9 cellular contexts compared by ENCODE assay signal in genomic region chr2:68689553-68690537, GRCh38. TPM values are rescaled to one million over a fixed set of nuclear protein-coding genes. Genes with fewer than 3 reads are reported as not detected.
A peak's percentile ranks its signal among the peaks of the same experiment; 100 is the strongest.
DNase-seq lines count a peak whose midpoint lies in the region; ATAC-seq, FAIRE-seq and TF ChIP-seq lines count a peak whose summit lies in the region.
"Had no signal": no experiment of that assay in that cellular context is flagged by ENCODE, and none has a peak within 500 bp of the region (broad histone marks: within the 10 kb centered on the region; RNA-seq: fewer than 3 reads in every experiment).

No MANE protein-coding gene starts in this region.

- H3K9me3 ChIP-seq in HUES48 (ENCODE audit: control insufficient read depth, insufficient read depth, low read length) (no peaks in the 10 kb centered on the region), K562 (replicated peaks; ENCODE audit: control insufficient read depth, insufficient read depth, low read depth, low read length) (no peaks in the 10 kb centered on the region), uterus (no peaks in the 10 kb centered on the region)

- DNase-seq in K562 (ENCODE audit: extremely low read depth in 1 of 4, low spot score in 3 of 4) (no peak), NCI-H2227 treated with DMSO at 0.1 percent for 48 hours (lab: John Stamatoyannopoulos, UW) (no peak), uterus (no peak), NCI-H2029 treated with DMSO at 0.1 percent for 48 hours (lab: John Stamatoyannopoulos, UW) (no peak), NCI-H345 (lab: John Stamatoyannopoulos, UW) (no peak)

- WGBS in K562 (ENCODE audit: insufficient coverage, low coverage, missing lambda C conversion rate) = 15% methylated on average over 7 of the region's 7 CpGs

- H3K79me2 ChIP-seq in K562 (ENCODE audit: control insufficient read depth, insufficient read depth, low read length) = no peaks in the 10 kb centered on the region

- TF ChIP-seq EP300 in K562 (IDR thresholded peaks at IDR 0.05; ENCODE audit: low read length) = no peak

- H3K36me3 ChIP-seq in HUES48 (ENCODE audit: control insufficient read depth, insufficient read depth, low read length) (no peaks in the 10 kb centered on the region), K562 (ENCODE audit: control insufficient read depth, insufficient read depth, low read length) (no peaks in the 10 kb centered on the region), uterus (no peaks in the 10 kb centered on the region)

- in situ Hi-C loops in K562 (cut with MboI) = no loop called here

- POLR2A ChIA-PET in K562 (lab: Yijun Ruan, JAX) = interaction anchor here (0.6 kb wide), 1 partner anchor 562 kb away, joined by 3 read pairs; no protein-coding TSS in a partner anchor

- H3K27me3 ChIP-seq in HUES48 (ENCODE audit: control insufficient read depth, insufficient read depth, low read length) (no peaks in the 10 kb centered on the region), K562 (ENCODE audit: control insufficient read depth in 2 of 2, insufficient read depth in 2 of 2, low read length in 2 of 2) (no peaks in the 10 kb centered on the region), uterus (no peaks in the 10 kb centered on the region)

- no TSS peak for BruUV-seq in K562 (replicated peaks; lab: Mats Ljungman, UMichigan)

- H4K20me1 ChIP-seq in K562 (replicated peaks; ENCODE audit: control insufficient read depth, insufficient read depth, low read length) = no peaks in the 10 kb centered on the region

- H3K27ac ChIP-seq in HUES48 (ENCODE audit: low read depth, low read length) = peak overlapping the region; percentile 72
- no peak overlapping the region for H3K27ac ChIP-seq in K562 (ENCODE audit: extremely low read depth, low read depth, low read length)
- H3K27ac ChIP-seq in uterus = no peak overlapping the region

- CTCF ChIA-PET in K562 (lab: Yijun Ruan, JAX; ENCODE audit: low intra/inter-chr PET ratio) = no interaction called here

- H3K4me3 ChIP-seq in HUES48 (ENCODE audit: low read depth, low read length) (no peak overlapping the region), K562 (no peak overlapping the region), uterus (no peak overlapping the region)

- no peak for FAIRE-seq in K562 (lab: Jason Lieb, UNC)

- TF ChIP-seq POLR2A in K562 (conservative IDR thresholded peaks at IDR 0.05) (no peak), uterus (IDR thresholded peaks at IDR 0.05) (no peak)

- no peaks in the 10 kb centered on the region for H3K9me1 ChIP-seq in K562 (ENCODE audit: control insufficient read depth, insufficient read depth, low read length)

- H3K4me1 ChIP-seq in HUES48 (ENCODE audit: control insufficient read depth, insufficient read depth, low read length) (peaks cover 28% of the 10 kb centered on the region), K562 (replicated peaks in 1 of 2; ENCODE audit: control insufficient read depth in 2 of 2, insufficient read depth in 2 of 2, low read length in 2 of 2) (peaks cover 2 to 10% of the 10 kb centered on the region in 2 experiments; a peak in 4 of 5 replicates), uterus (no peaks in the 10 kb centered on the region)

- H3K4me2 ChIP-seq in K562 (ENCODE audit: insufficient read depth, low read length) = no peak overlapping the region

- TF ChIP-seq CTCF in K562 (IDR thresholded peaks at IDR 0.05 in 2 of 3, conservative IDR thresholded peaks at IDR 0.05 in 1 of 3; ENCODE audit: insufficient read depth in 2 of 3, low read depth in 1 of 3, low read length in 3 of 3) (no peak), uterus (IDR thresholded peaks at IDR 0.05) (no peak)

- no peak for TF ChIP-seq RAD21 in K562 (CRISPR knock-in tag; conservative IDR thresholded peaks at IDR 0.05 in 1 of 2, IDR thresholded peaks at IDR 0.05 in 1 of 2)

- H3K9ac ChIP-seq in HUES48 (ENCODE audit: low read depth, low read length) (no peak overlapping the region; the same call in 1 of the 2 replicates), K562 (ENCODE audit: insufficient read depth in 1 of 2, low read depth in 2 of 2, low read length in 2 of 2) (no peak overlapping the region)

- ATAC-seq in GM18498 (IDR thresholded peaks at IDR 0.05; ENCODE audit: unreplicated experiment) = peak; percentile 92
- peak; percentile 88 for ATAC-seq in GM21529 (IDR thresholded peaks at IDR 0.05; ENCODE audit: unreplicated experiment)
- no peak for ATAC-seq in K562
- ATAC-seq: HCT116 had no signal

- intact Hi-C loops in K562 (cut with micrococcal nuclease) = no loop called here
- intact Hi-C loops in uterus (cut with DNase I; ENCODE audit: low total_unique reads) = no loop called here

- H2AFZ ChIP-seq in K562 (ENCODE audit: low read depth, low read length) = peak overlapping the region; percentile 34; the same call in 1 of the 2 replicates

TF ChIP-seq in K562, 482 proteins besides CTCF, POLR2A, EP300 and RAD21 (continues in another document):
- TF ChIP-seq SNIP1 (IDR thresholded peaks at IDR 0.05; ENCODE audit: low read depth) = no peak
- TF ChIP-seq ZNF57 (CRISPR knock-in tag; IDR thresholded peaks at IDR 0.05) = no peak
- no peak for TF ChIP-seq PML (IDR thresholded peaks at IDR 0.05; ENCODE audit: low read length)
- TF ChIP-seq MTA2 (IDR thresholded peaks at IDR 0.05; ENCODE audit: low read depth) = no peak
- TF ChIP-seq NELFE (IDR thresholded peaks at IDR 0.05; ENCODE audit: insufficient read depth, insufficient read length) = no peak

RNA-seq across cellular contexts. Expression of gene ARHGAP25, which starts 44.8 kb away (rescaled TPM):
- 12.4 and 14.6 TPM in 2 replicates for total RNA-seq in K562 (2011; cell fraction: chromatin; rRNA removed; ENCODE audit: low replicate concordance)
- 7.8 and 9.2 TPM in 2 replicates for total RNA-seq in K562 (2011; cell fraction: nucleolus; rRNA removed)
- total RNA-seq in K562 (2011; cell fraction: nucleoplasm; rRNA removed) = 8.2 and 9.0 TPM in 2 replicates
- total RNA-seq in K562 (2014; rRNA removed) (10.0 and 12.8 TPM in 2 replicates), K562 (2014; rRNA removed; fragmentation: Illumina TruSeq; extraction: Trizol) (9.7 and 13.1 TPM in 2 replicates), K562 (2015; rRNA removed; fragmentation: Illumina TruSeq; extraction: Trizol) (9.7 and 10.7 TPM in 2 replicates), K562 (2021) (9.8 and 13.2 TPM in 2 replicates), uterus (10 to 100 TPM in 1 of 4 donors, 1 to 10 TPM in 3; 3.1 to 11.4 (median 6.6) TPM)
- polyA plus RNA-seq in K562 (2011; rRNA removed) (3.7 and 12.5 TPM in 2 replicates), K562 (2014; fragmentation: Illumina TruSeq; extraction: Trizol) (14.8 and 16.0 TPM in 2 replicates), K562 (2014; fragmentation: Nextera tagmentation; extraction: Ambion mirVana) (1 to 10 TPM; 4.9 to 6.8 TPM), K562 (2014; rRNA removed) (7.7 and 11.6 TPM in 2 replicates)
- polyA plus RNA-seq in K562 (2011; cell fraction: cytosol; rRNA removed) = 3.7 and 10.4 TPM in 2 replicates
- 4.7 and 19.4 TPM in 2 replicates for polyA plus RNA-seq in K562 (2011; cell fraction: nucleus; rRNA removed)
- polyA plus RNA-seq in K562 (2012) = 16.8 and 21.5 TPM in 2 replicates
- polyA minus RNA-seq in K562 (2011; rRNA and poly(A)+ RNA removed) = 3.0 and 9.5 TPM in 2 replicates
- polyA minus RNA-seq in K562 (2011; cell fraction: cytosol; rRNA and poly(A)+ RNA removed) = 0.73 and 5.9 TPM in 2 replicates
- 3.0 and 7.9 TPM in 2 replicates for polyA minus RNA-seq in K562 (2011; cell fraction: nucleus; rRNA and poly(A)+ RNA removed)

RNA-seq across cellular contexts. Expression of gene PROKR1, which starts 46.5 kb away (rescaled TPM):
- 0.09 and 0.21 TPM in 2 replicates for total RNA-seq in K562 (2011; cell fraction: chromatin; rRNA removed; ENCODE audit: low replicate concordance)
- total RNA-seq in K562 (2011; cell fraction: nucleolus; rRNA removed) = 0.17 and 0.26 TPM in 2 replicates
- total RNA-seq in K562 (2011; cell fraction: nucleoplasm; rRNA removed) = 0.15 and 0.23 TPM in 2 replicates
- total RNA-seq in K562 (2014; rRNA removed) = 0.05 and 0.08 TPM in 2 replicates
- 0.10 and 0.15 TPM in 2 replicates for total RNA-seq in K562 (2014; rRNA removed; fragmentation: Illumina TruSeq; extraction: Trizol)
- 0.08 and 0.11 TPM in 2 replicates for total RNA-seq in K562 (2015; rRNA removed; fragmentation: Illumina TruSeq; extraction: Trizol)
- 0.18 and 0.22 TPM in 2 replicates for total RNA-seq in K562 (2021)
- 0.07 TPM in 1 of 2 replicates, not detected in the other for polyA plus RNA-seq in K562 (2011; rRNA removed)
- polyA plus RNA-seq in K562 (2011; cell fraction: cytosol; rRNA removed) = not detected in 2 replicates
- polyA plus RNA-seq in K562 (2011; cell fraction: nucleus; rRNA removed) = 0.06 TPM in 1 of 2 replicates, not detected in the other
- polyA plus RNA-seq in K562 (2012) = 0.15 and 0.27 TPM in 2 replicates
- 0.06 and 0.16 TPM in 2 replicates for polyA plus RNA-seq in K562 (2014; fragmentation: Illumina TruSeq; extraction: Trizol)
- polyA plus RNA-seq in K562 (2014; fragmentation: Nextera tagmentation; extraction: Ambion mirVana) = under 1 TPM in 1 of 2 experiments, not detected in 1; 0.03 TPM
- polyA plus RNA-seq in K562 (2014; rRNA removed) = 0.01 TPM in 1 of 2 replicates, not detected in the other
- polyA minus RNA-seq in K562 (2011; rRNA and poly(A)+ RNA removed) = 0.14 TPM in 1 of 2 replicates, not detected in the other
- polyA minus RNA-seq in K562 (2011; cell fraction: cytosol; rRNA and poly(A)+ RNA removed) = not detected in 2 replicates
- not detected in 2 replicates for polyA minus RNA-seq in K562 (2011; cell fraction: nucleus; rRNA and poly(A)+ RNA removed)
- total RNA-seq in uterus = under 1 TPM in 1 of 4 donors, not detected in 3; 0.27 TPM
